ENCODE assay signal across 8 cellular contexts in the genomic region with DNA sequence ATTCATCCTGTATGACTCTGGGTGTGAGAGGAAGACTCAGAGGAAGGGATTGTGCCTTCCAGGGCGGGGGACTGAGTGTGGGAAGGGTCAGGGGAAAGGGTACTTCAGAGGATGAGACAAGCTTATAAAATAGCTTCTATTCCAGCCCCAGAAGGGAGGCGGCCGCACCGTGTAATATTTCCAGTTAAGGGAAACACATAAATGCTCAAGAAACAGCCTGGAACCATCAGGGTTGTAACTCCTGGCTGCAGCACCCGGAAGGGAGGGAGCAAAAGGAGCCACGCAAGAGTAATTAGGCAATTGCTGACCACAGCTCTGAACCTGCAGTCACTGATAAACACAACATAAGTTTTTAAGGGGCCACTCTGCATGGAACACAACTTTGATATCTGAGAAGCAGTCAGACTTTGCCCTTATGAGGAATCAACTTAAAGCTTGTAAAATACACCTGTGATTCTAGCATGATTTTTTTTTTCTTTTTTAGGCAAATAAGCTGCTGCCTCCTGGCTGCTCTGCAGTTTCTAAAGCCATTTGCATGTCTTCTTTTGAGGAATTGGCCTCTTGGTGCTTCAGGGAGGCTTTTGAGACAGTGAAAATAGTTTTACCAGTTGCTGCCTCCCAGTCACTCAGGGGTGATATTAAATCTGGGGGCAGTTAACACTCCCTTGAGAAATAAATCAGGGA.
DNase-seq lines count a peak whose midpoint lies in the region; ATAC-seq and TF ChIP-seq lines count a peak whose summit lies in the region.

No MANE protein-coding gene starts in this region.

- TF ChIP-seq CTCF in GM12864 (IDR thresholded peaks at IDR 0.05; ENCODE audit: low read depth, low read length, missing control alignments) = no peak
- TF ChIP-seq CTCF in cardiac fibroblast (IDR thresholded peaks at IDR 0.05; ENCODE audit: low read depth, low read length) = no peak

- H3K4me3 Mint-ChIP-seq in activated naive CD4-positive, alpha-beta T cell treated with anti-CD3 and anti-CD28 coated beads, Interleukin-2, amount 10 ng/mL, durations not matched to agents 7 days and 5 days = no peak overlapping the region

- no peak for ATAC-seq in HG02759 (IDR thresholded peaks at IDR 0.05; ENCODE audit: unreplicated experiment)

- CTCF ChIA-PET in activated naive CD4-positive, alpha-beta T cell treated with anti-CD3 and anti-CD28 coated beads, Interleukin-2, amount 10 ng/mL, durations not matched to agents 7 days and 5 days (lab: Charles Lee) = no interaction called here

- H3K36me3 ChIP-seq in HUES64 (ENCODE audit: insufficient read depth, low read length) (no peaks in the 10 kb centered on the region), mucosa of rectum (ENCODE audit: control insufficient read depth in 2 of 2, insufficient read depth in 2 of 2, low read length in 2 of 2) (no peaks in the 10 kb centered on the region)

- DNase-seq in GM12864 (ENCODE audit: low read depth) (peak; percentile 40), cardiac fibroblast (ENCODE audit: low read depth in 2 of 2) (peak; percentile 61 to 90)
- no peak for DNase-seq in stimulated activated CD4-positive, alpha-beta T cell treated with anti-CD3 and anti-CD28 coated beads, Interleukin-15, amount 100 ng/mL, for 24 hours
- no peak for DNase-seq in activated naive CD4-positive, alpha-beta T cell treated with anti-CD3 and anti-CD28 coated beads, Interleukin-2, amount 10 ng/mL, durations not matched to agents 7 days and 5 days
- DNase-seq in stimulated activated naive CD4-positive, alpha-beta T cell treated with Interleukin-2 at 50 U/mL for 16 hours (lab: John Stamatoyannopoulos, UW) = no peak

- H3K27me3 ChIP-seq in HUES64 (ENCODE audit: insufficient read depth, low read length) = no peaks in the 10 kb centered on the region
- no peaks in the 10 kb centered on the region for H3K27me3 ChIP-seq in mucosa of rectum (ENCODE audit: control insufficient read depth in 2 of 2, insufficient read depth in 2 of 2, low read length in 2 of 2)

- H3K27me3 Mint-ChIP-seq in activated naive CD4-positive, alpha-beta T cell treated with anti-CD3 and anti-CD28 coated beads, Interleukin-2, amount 10 ng/mL, durations not matched to agents 7 days and 5 days = peaks cover 10% of the 10 kb centered on the region

- no peaks in the 10 kb centered on the region for H3K36me3 Mint-ChIP-seq in activated naive CD4-positive, alpha-beta T cell treated with anti-CD3 and anti-CD28 coated beads, Interleukin-2, amount 10 ng/mL, durations not matched to agents 7 days and 5 days

- H3K4me1 Mint-ChIP-seq in activated naive CD4-positive, alpha-beta T cell treated with anti-CD3 and anti-CD28 coated beads, Interleukin-2, amount 10 ng/mL, durations not matched to agents 7 days and 5 days = no peaks in the 10 kb centered on the region

- H3K27ac Mint-ChIP-seq in activated naive CD4-positive, alpha-beta T cell treated with anti-CD3 and anti-CD28 coated beads, Interleukin-2, amount 10 ng/mL, durations not matched to agents 7 days and 5 days = no peak overlapping the region

- H3K9me3 Mint-ChIP-seq in activated naive CD4-positive, alpha-beta T cell treated with anti-CD3 and anti-CD28 coated beads, Interleukin-2, amount 10 ng/mL, durations not matched to agents 7 days and 5 days = no peaks in the 10 kb centered on the region

- peak overlapping the region; percentile 28; the same call in 1 of the 2 replicates for H3K9ac ChIP-seq in HUES64 (ENCODE audit: low read depth, low read length)
- peak overlapping the region; percentile 8 to 59 for H3K9ac ChIP-seq in mucosa of rectum (ENCODE audit: low read depth in 1 of 2, low read length in 2 of 2)

- no peaks in the 10 kb centered on the region for H3K9me3 ChIP-seq in HUES64 (ENCODE audit: insufficient read depth, low read depth, low read length)
- no peaks in the 10 kb centered on the region for H3K9me3 ChIP-seq in mucosa of rectum (ENCODE audit: control insufficient read depth in 2 of 2, low read length in 2 of 2)

- 49% methylated on average over 6 of the region's 6 CpGs for WGBS in HUES64

- peaks cover 25% of the 10 kb centered on the region for H3K4me1 ChIP-seq in HUES64 (ENCODE audit: insufficient read depth, low read length)
- H3K4me1 ChIP-seq in mucosa of rectum (ENCODE audit: control insufficient read depth in 2 of 2, insufficient read depth in 2 of 2, low read length in 2 of 2) = peaks cover 21 to 23% of the 10 kb centered on the region in 2 donors

- H3K27ac ChIP-seq in HUES64 (ENCODE audit: low read depth, low read length) = peak overlapping the region; percentile 61; the same call in 1 of the 2 replicates
- H3K27ac ChIP-seq in mucosa of rectum (ENCODE audit: low read depth in 2 of 2, low read length in 2 of 2) = peak overlapping the region; percentile 86 to 87

- H3K4me3 ChIP-seq in GM12864 (ENCODE audit: low read depth, low read length) = no peak overlapping the region
- H3K4me3 ChIP-seq in HUES64 (ENCODE audit: low read length) = no peak overlapping the region
- no peak overlapping the region for H3K4me3 ChIP-seq in cardiac fibroblast (replicated peaks in 1 of 2; ENCODE audit: low read depth in 2 of 2, low read length in 2 of 2)
- H3K4me3 ChIP-seq in mucosa of rectum (ENCODE audit: low read length in 2 of 2) = peak overlapping the region in 1 of 2 donors; percentile 20

Comparison
In these comparisons a context has a peak if more than half of its experiments do, and no peak if none do; other contexts are left out.
1. DNase-seq: peak in GM12864 (single experiment) and cardiac fibroblast (2 of 2); none in stimulated activated CD4-positive, alpha-beta T cell treated with anti-CD3 and anti-CD28 coated beads, Interleukin-15, amount 100 ng/mL, for 24 hours (single experiment), activated naive CD4-positive, alpha-beta T cell treated with anti-CD3 and anti-CD28 coated beads, Interleukin-2, amount 10 ng/mL, durations not matched to agents 7 days and 5 days (single experiment) and stimulated activated naive CD4-positive, alpha-beta T cell treated with Interleukin-2 at 50 U/mL for 16 hours (single experiment).